20 cellular contexts compared by ENCODE assay signal in the genomic region with DNA sequence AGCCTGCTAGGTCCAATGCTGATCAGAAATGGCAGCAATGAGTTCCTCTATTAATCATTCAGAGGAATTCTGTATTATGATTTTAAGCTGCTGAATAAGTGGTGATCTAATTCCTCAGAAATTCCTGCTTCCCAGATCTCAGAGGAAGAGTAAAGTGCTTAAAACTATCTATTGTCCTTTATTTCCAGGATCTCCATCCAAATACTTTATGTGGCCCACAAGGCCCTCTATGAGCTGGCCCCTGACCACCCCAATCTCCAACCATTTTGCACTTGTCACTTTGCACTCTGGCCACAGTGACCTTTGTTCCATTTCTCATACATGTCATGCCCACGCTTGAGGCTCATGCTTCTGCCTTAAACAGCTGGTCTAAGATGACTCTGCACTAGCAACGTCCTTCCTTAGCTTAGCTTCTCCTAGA.
DNase-seq lines count a peak whose midpoint lies in the region; FAIRE-seq lines count a peak whose summit lies in the region.
"Had no signal": no experiment of that assay in that cellular context is flagged by ENCODE, and none has a peak within 500 bp of the region (broad histone marks: within the 10 kb centered on the region; RNA-seq: fewer than 3 reads in every experiment).

No MANE protein-coding gene starts in this region.

- no peak for FAIRE-seq in urothelium cell line (lab: Jason Lieb, UNC)
- FAIRE-seq: D721Med, H1 had no signal

- H3K9me3 ChIP-seq in MG63 = peaks cover 13% of the 10 kb centered on the region
- H3K9me3 ChIP-seq: lower lobe of right lung, right atrium auricular region had no signal

- H3K4me3 ChIP-seq in MG63 = no peak overlapping the region
- H3K4me3 ChIP-seq: lower lobe of right lung, right atrium auricular region, SK-N-MC had no signal

- DNase-seq in GM04503 (ENCODE audit: low read depth) (peak; percentile 73), MG63 (peak; percentile 72), fibroblast of peridontal ligament (ENCODE audit: extremely low read depth) (peak; percentile 40), urothelium cell line (ENCODE audit: low spot score) (peak; percentile 41), NCI-H2227 treated with DMSO at 0.1 percent for 48 hours (lab: John Stamatoyannopoulos, UW) (no peak), SIG-M5 (lab: John Stamatoyannopoulos, UW) (no peak)
- DNase-seq in activated T-cell treated with anti-CD3 and anti-CD28 coated beads, Interleukin-2, amount 50 U/mL, for 48 hours = no peak
- DNase-seq: activated CD4-positive, alpha-beta T cell treated with anti-CD3 and anti-CD28 coated beads for 36 hours; activated T-cell treated with anti-CD3 and anti-CD28 coated beads, Interleukin-2, amount 50 U/mL, for 1 hour; head of caudate nucleus; lower lobe of right lung; NCI-H2029 treated with DMSO at 0.1 percent for 48 hours; RPMI8226; stimulated activated CD4-positive, alpha-beta T cell treated with anti-CD3 and anti-CD28 coated beads, Interleukin-12 subunit alpha, Interleukin-12 subunit beta, amount 100 ng/mL, for 4 hours; stimulated activated CD4-positive, alpha-beta T cell treated with anti-CD3 and anti-CD28 coated beads, Interleukin-4, amount 100 ng/mL, for 1 hour; trophoblast cell had no signal

- H3K27me3 ChIP-seq in MG63 = no peaks in the 10 kb centered on the region
- H3K27me3 ChIP-seq: right atrium auricular region had no signal

- H3K36me3 ChIP-seq in MG63 = no peaks in the 10 kb centered on the region
- H3K36me3 ChIP-seq: lower lobe of right lung, right atrium auricular region had no signal

Comparison
In these comparisons a context has a peak if more than half of its experiments do, and no peak if none do; other contexts are left out.
1. DNase-seq: peak in GM04503 (single experiment), MG63 (single experiment), fibroblast of peridontal ligament (single experiment) and urothelium cell line (single experiment); none in activated T-cell treated with anti-CD3 and anti-CD28 coated beads, Interleukin-2, amount 50 U/mL, for 48 hours (0 of 2), NCI-H2227 treated with DMSO at 0.1 percent for 48 hours (single experiment) and SIG-M5 (single experiment).